Comparison of ENCODE assay signal across 8 cellular contexts in the genomic region with DNA sequence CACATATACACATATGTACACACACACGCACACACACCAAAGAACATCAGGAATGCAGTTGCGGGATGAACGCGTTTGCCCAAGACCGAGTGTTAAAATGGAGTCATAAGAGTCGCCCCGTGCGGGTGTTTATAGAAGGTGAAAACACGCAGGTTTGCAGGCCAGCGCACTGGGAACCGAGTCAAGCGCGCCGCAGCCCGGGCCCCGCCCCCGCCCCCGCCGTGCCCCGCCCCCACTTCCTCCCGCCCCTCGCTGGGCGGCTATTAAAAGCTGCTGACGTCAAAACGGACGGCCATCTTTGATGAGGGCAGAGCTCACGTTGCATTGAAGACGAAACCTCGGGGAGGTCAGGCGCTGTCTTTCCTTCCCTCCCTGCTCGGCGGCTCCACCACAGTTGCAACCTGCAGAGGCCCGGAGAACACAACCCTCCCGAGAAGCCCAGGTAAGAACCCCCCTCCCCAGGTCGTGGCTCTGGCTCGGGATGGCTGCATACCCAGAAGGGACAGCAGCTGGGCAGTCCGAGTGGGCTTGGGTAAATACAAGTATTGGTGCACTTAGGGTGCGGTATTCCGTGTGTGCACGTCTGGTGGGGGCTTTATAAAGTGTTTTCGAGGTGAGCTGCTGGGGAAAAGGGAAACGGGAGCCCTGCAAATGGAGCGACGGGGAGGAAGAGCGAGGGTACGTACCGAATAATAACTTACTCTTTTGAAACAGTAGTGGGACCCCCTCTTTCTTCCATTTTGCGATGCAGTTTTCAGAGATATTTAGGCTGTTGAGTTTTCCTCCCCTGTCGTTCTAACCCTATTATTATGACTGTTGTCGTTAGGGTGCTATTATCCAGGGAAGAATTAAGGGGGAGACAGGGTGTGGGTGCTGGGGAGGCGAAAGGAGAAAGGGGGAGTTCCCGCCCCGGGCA. TPM values are rescaled to one million over a fixed set of nuclear protein-coding genes. Genes with fewer than 3 reads are reported as not detected.
DNase-seq lines count a peak whose midpoint lies in the region; FAIRE-seq and TF ChIP-seq lines count a peak whose summit lies in the region.
"Had no signal": no experiment of that assay in that cellular context is flagged by ENCODE, and none has a peak within 500 bp of the region (broad histone marks: within the 10 kb centered on the region; RNA-seq: fewer than 3 reads in every experiment).

Gene SNAP25, plus strand, starts transcription at position 295 of the 916 bp plus-strand sequence. CDS start 56,662 bp downstream, outside the sequence.

- no peaks in the 10 kb centered on the region for H3K79me2 ChIP-seq in endothelial cell of umbilical vein (ENCODE audit: control insufficient read depth, insufficient read depth, low read length)

- peak within 1 kb of the TSS; percentile 17 for H2AFZ ChIP-seq in endothelial cell of umbilical vein (ENCODE audit: low read depth, low read length)

- H4K20me1 ChIP-seq in endothelial cell of umbilical vein (replicated peaks; ENCODE audit: control insufficient read depth, extremely low read depth, insufficient read depth, low read length) = no peaks in the 10 kb centered on the region

- H3K4me3 ChIP-seq in endothelial cell of umbilical vein (replicated peaks in 1 of 3; ENCODE audit: insufficient read depth in 1 of 3, low read depth in 1 of 3, low read length in 3 of 3) = peak within 1 kb of the TSS in 2 of 3 experiments; percentile 30 to 75
- peak within 1 kb of the TSS; percentile 55 for H3K4me3 ChIP-seq in mesodermal cell (ENCODE audit: extremely low read depth, insufficient read depth, low read length, poor library complexity, severe bottlenecking)
- peak within 1 kb of the TSS; percentile 74 to 83 for H3K4me3 ChIP-seq in stomach smooth muscle (ENCODE audit: low read length in 2 of 2)

- H3K9me1 ChIP-seq in endothelial cell of umbilical vein (replicated peaks; ENCODE audit: control insufficient read depth, extremely low read depth, insufficient read depth, low read length) = no peaks in the 10 kb centered on the region

- H3K27ac ChIP-seq in endothelial cell of umbilical vein (ENCODE audit: insufficient read depth, low read depth, low read length) (no peak within 1 kb of the TSS), mesodermal cell (ENCODE audit: low read depth, low read length, severe bottlenecking) (peak within 1 kb of the TSS; percentile 88), stomach smooth muscle (ENCODE audit: low read length) (peak within 1 kb of the TSS; percentile 98)

- peak; percentile 72 for FAIRE-seq in endothelial cell of umbilical vein (lab: Jason Lieb, UNC)
- no peak for FAIRE-seq in GM19239 (lab: Jason Lieb, UNC)
- FAIRE-seq: endometrium had no signal

- no TSS peak for BruUV-seq in endothelial cell of umbilical vein (replicated peaks; lab: Mats Ljungman, UMichigan)

- intact Hi-C loops in endothelial cell of umbilical vein (cut with micrococcal nuclease) = loop anchor here (1.0 to 10.0 kb wide), 10 partner anchors 88 to 602 kb away; partner anchors contain the start of genes MKKS and SLX4IP

- H3K9me3 ChIP-seq in endothelial cell of umbilical vein (replicated peaks; ENCODE audit: control insufficient read depth, insufficient read depth, low read length) (no peaks in the 10 kb centered on the region), mesodermal cell (ENCODE audit: control insufficient read depth, low read length) (no peaks in the 10 kb centered on the region), stomach smooth muscle (ENCODE audit: control insufficient read depth in 2 of 2, low read length in 2 of 2) (no peaks in the 10 kb centered on the region)

- H3K9ac ChIP-seq in endothelial cell of umbilical vein (replicated peaks; ENCODE audit: extremely low read depth, insufficient read depth, low read length) = no peak within 1 kb of the TSS
- H3K9ac ChIP-seq in stomach smooth muscle (ENCODE audit: low read length in 2 of 2) = peak within 1 kb of the TSS; percentile 84 to 93

- CTCF ChIA-PET in endothelial cell of umbilical vein (lab: Charles Lee) = interaction anchor here (0.7 to 2.0 kb wide), 10 partner anchors 62 to 240 kb away, joined by 3 to 10 read pairs (median 4); partner anchors contain the start of gene MKKS

- peak within 1 kb of the TSS; percentile 66 for H3K4me2 ChIP-seq in endothelial cell of umbilical vein (ENCODE audit: insufficient read depth, low read length)

- H3K36me3 ChIP-seq in endothelial cell of umbilical vein (ENCODE audit: control insufficient read depth in 2 of 2, extremely low read depth in 1 of 2, insufficient read depth in 2 of 2, low read length in 2 of 2) (no peaks in the 10 kb centered on the region), mesodermal cell (ENCODE audit: control insufficient read depth, insufficient read depth, low read length) (no peaks in the 10 kb centered on the region), stomach smooth muscle (ENCODE audit: control insufficient read depth in 2 of 2, insufficient read depth in 2 of 2, low read length in 2 of 2) (no peaks in the 10 kb centered on the region)

- dilution Hi-C loops in endothelial cell of umbilical vein (cut with MboI; ENCODE audit: extremely low pct_ligation_motif_present, low sequenced_read_pairs) = no loop called here

- TF ChIP-seq POLR2A in endothelial cell of umbilical vein (IDR thresholded peaks at IDR 0.05; ENCODE audit: low read depth, low read length) = no peak

- POLR2A ChIA-PET in endothelial cell of umbilical vein (lab: Charles Lee) = interaction anchor here (1.7 to 1.9 kb wide), 2 partner anchors 134 to 215 kb away, joined by 6 to 10 read pairs; partner anchors contain the start of gene MKKS

- no peak for TF ChIP-seq CTCF in endothelial cell of umbilical vein (IDR thresholded peaks at IDR 0.05; ENCODE audit: extremely low read depth in 1 of 2, insufficient read depth in 1 of 2, low read depth in 1 of 2, low read length in 2 of 2)

- peak; percentile 90 for DNase-seq in H4 (ENCODE audit: low spot score)
- DNase-seq in NCI-H2196 (lab: John Stamatoyannopoulos, UW; ENCODE audit: unreplicated experiment) = peak; percentile 93
- peak; percentile 29 to 35 for DNase-seq in activated CD4-positive, alpha-beta T cell treated with anti-CD3 and anti-CD28 coated beads, Interleukin-2, amount 50 U/mL, for 48 hours
- DNase-seq in endothelial cell of umbilical vein (ENCODE audit: low read depth, low spot score) = peak; percentile 71
- no peak for DNase-seq in GM19239 (ENCODE audit: insufficient read length, low spot score)

- 2 to 4% methylated on average over 16 to 21 of the region's 53 CpGs for WGBS in mesodermal cell (ENCODE audit: insufficient coverage in 2 of 2), 2 experiments

- H3K4me1 ChIP-seq in endothelial cell of umbilical vein (ENCODE audit: control insufficient read depth, extremely low read depth, insufficient read depth, low read length) (peaks cover 4% of the 10 kb centered on the region), mesodermal cell (ENCODE audit: control insufficient read depth, insufficient read depth, low read length, poor library complexity, severe bottlenecking) (no peaks in the 10 kb centered on the region), stomach smooth muscle (ENCODE audit: control insufficient read depth, insufficient read depth, low read length) (peaks cover 4% of the 10 kb centered on the region)

- peaks cover 24 to 38% of the 10 kb centered on the region in 2 experiments for H3K27me3 ChIP-seq in endothelial cell of umbilical vein (ENCODE audit: control insufficient read depth in 2 of 2, insufficient read depth in 2 of 2, low read length in 2 of 2)
- peaks cover 7% of the 10 kb centered on the region in 2 donors for H3K27me3 ChIP-seq in stomach smooth muscle (ENCODE audit: control insufficient read depth in 1 of 2, insufficient read depth in 2 of 2, low read length in 2 of 2)

TF ChIP-seq in endothelial cell of umbilical vein, 7 proteins besides CTCF, POLR2A, EP300 and RAD21:
- TF ChIP-seq MYC (IDR thresholded peaks at IDR 0.05; ENCODE audit: low read depth, low read length) (no peak), FOS (IDR thresholded peaks at IDR 0.05; ENCODE audit: borderline replicate concordance, insufficient read depth, low read length) (no peak), GATA2 (IDR thresholded peaks at IDR 0.05; ENCODE audit: insufficient read depth, insufficient read length, low read depth, low read length) (no peak), EZH2 (IDR thresholded peaks at IDR 0.05; ENCODE audit: borderline replicate concordance, low read depth, low read length, severe bottlenecking) (no peak), POLR2AphosphoS5 (IDR thresholded peaks at IDR 0.05; ENCODE audit: insufficient read depth, low read depth, low read length) (no peak), JUN (IDR thresholded peaks at IDR 0.05; ENCODE audit: borderline replicate concordance, insufficient read depth, insufficient read length, low read depth) (no peak)
- TF ChIP-seq, protein P1, sequence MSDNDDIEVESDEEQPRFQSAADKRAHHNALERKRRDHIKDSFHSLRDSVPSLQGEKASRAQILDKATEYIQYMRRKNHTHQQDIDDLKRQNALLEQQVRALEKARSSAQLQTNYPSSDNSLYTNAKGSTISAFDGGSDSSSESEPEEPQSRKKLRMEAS (IDR thresholded peaks at IDR 0.05; ENCODE audit: insufficient read depth, insufficient read length) = no peak

RNA-seq across cellular contexts. Expression of gene SNAP25, which starts in this region (rescaled TPM):
- total RNA-seq in H4 (2014; rRNA removed; shearing (Covaris generic)) = 0.74 and 1.2 TPM in 2 replicates
- total RNA-seq in endothelial cell of umbilical vein = 2.2 and 4.4 TPM in 2 replicates
- polyA plus RNA-seq in endothelial cell of umbilical vein = 3.8 and 3.9 TPM in 2 replicates
- 2.4 and 3.4 TPM in 2 replicates for polyA plus RNA-seq in endothelial cell of umbilical vein (2011; cell fraction: cytosol; rRNA removed)
- polyA plus RNA-seq in endothelial cell of umbilical vein (2011; cell fraction: nucleus; rRNA removed) = 18.3 and 23.9 TPM in 2 replicates
- 0.83 and 1.4 TPM in 2 replicates for polyA plus RNA-seq in endothelial cell of umbilical vein (2012)
- 3.4 and 3.7 TPM in 2 replicates for polyA minus RNA-seq in endothelial cell of umbilical vein
- 2.4 TPM for polyA minus RNA-seq in endothelial cell of umbilical vein (2011; cell fraction: cytosol; rRNA and poly(A)+ RNA removed)
- polyA minus RNA-seq in endothelial cell of umbilical vein (2011; cell fraction: nucleus; rRNA and poly(A)+ RNA removed) = 14.1 and 15.1 TPM in 2 replicates
- polyA plus RNA-seq in mesodermal cell (2013, experiment 1 of 2) = 3.6 TPM
- 3.6 TPM for polyA plus RNA-seq in mesodermal cell (2013, experiment 2 of 2)
